ENCODE assay signal across 14 cellular contexts in genomic region chr6:25166955-25167753, GRCh38.
DNase-seq lines count a peak whose midpoint lies in the region; ATAC-seq and TF ChIP-seq lines count a peak whose summit lies in the region.
"Had no signal": no experiment of that assay in that cellular context is flagged by ENCODE, and none has a peak within 500 bp of the region (broad histone marks: within the 10 kb centered on the region; RNA-seq: fewer than 3 reads in every experiment).

No MANE protein-coding gene starts in this region.

- H3K4me1 ChIP-seq in effector memory CD4-positive, alpha-beta T cell (ENCODE audit: control insufficient read depth, insufficient read depth, low read length, poor library complexity, severe bottlenecking): no peaks in the 10 kb centered on the region

- intact Hi-C loops in left colon (cut with DNase I, micrococcal nuclease): no loop called here

- TF ChIP-seq EP300 in Ishikawa (IDR thresholded peaks at IDR 0.05; ENCODE audit: borderline replicate concordance): no peak

- H3K27me3 ChIP-seq in effector memory CD4-positive, alpha-beta T cell (replicated peaks; ENCODE audit: control insufficient read depth, insufficient read depth, low read length, poor library complexity, severe bottlenecking): no peaks in the 10 kb centered on the region

- no peak overlapping the region for H3K4me3 ChIP-seq in effector memory CD4-positive, alpha-beta T cell (ENCODE audit: insufficient read depth, low read depth, low read length, poor library complexity, severe bottlenecking)

- ATAC-seq in left colon (peak; percentile 74), HG03439 (IDR thresholded peaks at IDR 0.05; ENCODE audit: unreplicated experiment) (no peak)

- H3K36me3 ChIP-seq in effector memory CD4-positive, alpha-beta T cell (ENCODE audit: control insufficient read depth, insufficient read depth, low read length): no peaks in the 10 kb centered on the region

- TF ChIP-seq RAD21 in Ishikawa (IDR thresholded peaks at IDR 0.05; ENCODE audit: low read depth): no peak

- DNase-seq in NCI-H2107 treated with DMSO at 0.1 percent for 48 hours (lab: John Stamatoyannopoulos, UW; ENCODE audit: unreplicated experiment): peak; percentile 44
- DNase-seq in NCI-H2107 (lab: John Stamatoyannopoulos, UW): no peak
- peak; percentile 81 for DNase-seq in NCI-H510A treated with DMSO at 0.1 percent for 48 hours (lab: John Stamatoyannopoulos, UW)
- DNase-seq in left colon: peak in 1 of 2 donors; percentile 36
- DNase-seq in effector memory CD4-positive, alpha-beta T cell: no peak
- DNase-seq in SW 1271 (lab: John Stamatoyannopoulos, UW): no peak
- DNase-seq: 8988T; activated CD4-positive, alpha-beta T cell treated with anti-CD3 and anti-CD28 coated beads for 1 hour; activated naive CD8-positive, alpha-beta T cell treated with anti-CD3 and anti-CD28 coated beads, Interleukin-2, amount 10 ng/mL, durations not matched to agents 7 days and 5 days; Calu3; mammary epithelial cell; trophoblast cell had no signal

- H3K27ac ChIP-seq in effector memory CD4-positive, alpha-beta T cell (ENCODE audit: insufficient read depth, low read length, poor library complexity, severe bottlenecking): no peak overlapping the region

- no peaks in the 10 kb centered on the region for H3K9me3 ChIP-seq in effector memory CD4-positive, alpha-beta T cell (ENCODE audit: control insufficient read depth, low read length)

TF ChIP-seq in Ishikawa, 13 proteins besides CTCF, POLR2A, EP300 and RAD21:
- peak; percentile 34; the same call in 1 of the 2 replicates for TF ChIP-seq NFIC (IDR thresholded peaks at IDR 0.05)
- TF ChIP-seq TEAD4 (IDR thresholded peaks at IDR 0.05): no peak
TF ChIP-seq in Ishikawa: peak in this region for 1.

Comparison
In these comparisons a context has a peak if more than half of its experiments do, and no peak if none do; other contexts are left out.
1. DNase-seq: peak in NCI-H2107 treated with DMSO at 0.1 percent for 48 hours (single experiment) and NCI-H510A treated with DMSO at 0.1 percent for 48 hours (single experiment); none in NCI-H2107 (single experiment), effector memory CD4-positive, alpha-beta T cell (0 of 3) and SW 1271 (0 of 2).